30 cellular contexts compared by ENCODE assay signal in the genomic region with DNA sequence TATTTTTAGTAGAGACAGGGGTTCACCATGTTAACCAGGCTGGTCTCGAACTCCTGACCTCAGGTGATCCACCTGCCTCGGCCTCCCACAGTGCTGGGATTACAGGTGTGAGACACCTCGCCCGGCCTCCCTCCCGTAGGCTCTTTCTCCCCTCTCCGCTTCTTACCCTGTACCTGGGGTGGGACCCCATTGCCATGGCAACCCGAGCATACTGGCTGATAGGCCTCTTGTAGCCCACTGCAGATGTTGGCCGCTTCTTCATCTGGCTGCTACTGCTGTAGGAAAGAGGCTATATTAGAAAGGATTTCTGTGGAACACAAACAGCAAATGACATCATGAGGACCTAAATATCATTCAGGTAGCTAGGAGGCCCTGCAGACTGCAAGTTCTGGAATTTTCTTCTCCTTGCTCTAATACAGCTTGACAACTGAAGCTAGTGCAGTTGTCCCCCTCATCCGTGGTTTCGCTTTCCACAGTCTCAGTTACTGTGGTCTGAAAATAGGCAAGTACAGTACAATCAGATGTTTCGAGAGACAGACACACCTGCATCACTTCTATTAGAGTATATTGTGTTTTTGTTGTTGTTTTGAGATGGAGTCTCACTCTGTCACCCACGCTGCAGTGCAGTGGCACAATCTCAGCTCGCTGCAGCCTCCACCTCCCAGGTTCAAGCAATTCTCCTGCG.
"Had no signal": no experiment of that assay in that cellular context is flagged by ENCODE, and none has a peak within 500 bp of the region (broad histone marks: within the 10 kb centered on the region; RNA-seq: fewer than 3 reads in every experiment).

No MANE protein-coding gene starts in this region.

- H3K9me3 ChIP-seq: lower lobe of right lung, neutrophil, ovary, right atrium auricular region, right lobe of liver, stomach, suprapubic skin, thoracic aorta, tibial artery, upper lobe of right lung had no signal

- DNase-seq: islet precursor cell; kidney glomerular epithelial cell; left cardiac atrium; lower lobe of right lung; mammary epithelial cell; mesendoderm; naive B cell; natural killer cell; nephron progenitor cell; ovary; right lobe of liver; stimulated activated CD4-positive, alpha-beta T cell treated with anti-CD3 and anti-CD28 coated beads, Interleukin-12 subunit alpha, Interleukin-12 subunit beta, amount 100 ng/mL, for 4 hours; stimulated activated CD4-positive, alpha-beta T cell treated with anti-CD3 and anti-CD28 coated beads, Interleukin-15, amount 100 ng/mL, for 24 hours; stimulated activated CD4-positive, alpha-beta T cell treated with anti-CD3 and anti-CD28 coated beads, Interleukin-2, amount 100 ng/mL, for 24 hours; stimulated activated CD4-positive, alpha-beta T cell treated with anti-CD3 and anti-CD28 coated beads, Interleukin-4, amount 100 ng/mL, for 1 hour; stimulated activated naive B cell treated with anti-CD40 and anti-IgM and Interleukin-4, amounts not matched to agents 10 μg/mL and 1 μg/mL and 100 μg/mL, for 72 hours; stimulated activated naive CD8-positive, alpha-beta T cell treated with anti-CD3 and anti-CD28 coated beads, Interleukin-15, Interleukin-2, amounts not matched to agents 100 U/mL and 50 U/mL, for 24 hours; stomach; tibial artery; trophoblast cell; upper lobe of right lung had no signal

- H3K27me3 ChIP-seq: hepatocyte, neural progenitor cell, neutrophil, ovary, right atrium auricular region, right lobe of liver, stomach, suprapubic skin, tibial artery, upper lobe of right lung had no signal

- H3K27ac ChIP-seq: hepatocyte, lower lobe of right lung, neural progenitor cell, neutrophil, ovary, right atrium auricular region, right lobe of liver, skin epidermis, stomach, suprapubic skin, thoracic aorta, tibial artery, upper lobe of right lung had no signal

- H3K79me2 ChIP-seq: hepatocyte had no signal

- H3K4me3 ChIP-seq: hepatocyte, lower lobe of right lung, neural progenitor cell, ovary, right atrium auricular region, right lobe of liver, skin epidermis, stomach, suprapubic skin, thoracic aorta, tibial artery, upper lobe of right lung had no signal

- H3K4me2 ChIP-seq: hepatocyte, neural progenitor cell had no signal

- H3K9ac ChIP-seq: neural progenitor cell had no signal

- FAIRE-seq: urothelium cell line had no signal

- H3K4me1 ChIP-seq: lower lobe of right lung, neural progenitor cell, right atrium auricular region, right lobe of liver, stomach, suprapubic skin, tibial artery, upper lobe of right lung had no signal

- H3K36me3 ChIP-seq: ovary, right lobe of liver, upper lobe of right lung had no signal

- H2AFZ ChIP-seq: hepatocyte, neural progenitor cell had no signal

- ATAC-seq: left cardiac atrium; left lobe of liver; lower lobe of right lung; natural killer cell; stimulated activated naive B cell treated with anti-CD40 and anti-IgM and Interleukin-4, amounts not matched to agents 10 μg/mL and 1 μg/mL and 100 μg/mL, for 72 hours; stimulated activated naive CD8-positive, alpha-beta T cell treated with anti-CD3 and anti-CD28 coated beads, Interleukin-15, Interleukin-2, amounts not matched to agents 100 U/mL and 50 U/mL, for 24 hours had no signal
